In genomic region chr10:90751107-90751997, GRCh38 we compare ENCODE assay signal across 8 cellular contexts.
A peak's percentile ranks its signal among the peaks of the same experiment; 100 is the strongest.
DNase-seq lines count a peak whose midpoint lies in the region; ATAC-seq and TF ChIP-seq lines count a peak whose summit lies in the region.

No MANE protein-coding gene starts in this region.

- H3K4me3 ChIP-seq in GM12875 (ENCODE audit: low read depth, low read length), result no peak overlapping the region
- no peak overlapping the region for H3K4me3 ChIP-seq in body of pancreas

- H3K36me3 ChIP-seq in body of pancreas (replicated peaks in 1 of 2; ENCODE audit: insufficient read depth in 1 of 2, low read depth in 2 of 2), result no peaks in the 10 kb centered on the region

- no peaks in the 10 kb centered on the region for H3K4me1 ChIP-seq in body of pancreas

- intact Hi-C loops in body of pancreas (cut with DNase I) (no loop called here), left colon (cut with DNase I, micrococcal nuclease) (no loop called here)

- H3K27me3 ChIP-seq in body of pancreas, result no peaks in the 10 kb centered on the region

- TF ChIP-seq CTCF in GM12875 (IDR thresholded peaks at IDR 0.05; ENCODE audit: borderline replicate concordance, insufficient read depth, low read depth, low read length) (peak; percentile 52; the same call in 1 of the 2 replicates), RWPE1 (conservative IDR thresholded peaks at IDR 0.05; ENCODE audit: low read depth) (peak; percentile 75), body of pancreas (IDR thresholded peaks at IDR 0.05) (peak; percentile 40 to 68 (median 53))

- CTCF ChIA-PET in RWPE1 (lab: Yijun Ruan, JAX), result interaction anchor here (0.5 to 1.2 kb wide), 9 partner anchors 15 to 975 kb away, joined by 3 to 15 read pairs (median 4); partner anchors contain the start of gene HTR7

- no peaks in the 10 kb centered on the region for H3K9me3 ChIP-seq in body of pancreas

- peak; percentile 65 for ATAC-seq in HG03064 (IDR thresholded peaks at IDR 0.05; ENCODE audit: low read depth, unreplicated experiment)
- ATAC-seq in body of pancreas, result peak; percentile 68
- ATAC-seq in left colon, result peak; percentile 51
- no peak for ATAC-seq in GM18870 (IDR thresholded peaks at IDR 0.05; ENCODE audit: unreplicated experiment)

- 10 to 17% methylated on average over 4 of the region's 4 CpGs for WGBS in body of pancreas, 2 donors

- DNase-seq in AG08395 (ENCODE audit: low spot score), result peak; percentile 46
- peak; percentile 89 for DNase-seq in RWPE1 (ENCODE audit: low spot score)
- DNase-seq in body of pancreas, result peak; percentile 37 to 63 (median 46)
- DNase-seq in left colon, result peak in 1 of 2 donors; percentile 30
- peak in 2 of 3 donors; percentile 4 to 16 for DNase-seq in stimulated activated CD4-positive, alpha-beta T cell treated with anti-CD3 and anti-CD28 coated beads, TNF-alpha, amount 100 ng/mL, for 48 hours (ENCODE audit: low read depth in 3 of 3)

- no peak overlapping the region for H3K27ac ChIP-seq in RWPE1
- no peak overlapping the region for H3K27ac ChIP-seq in body of pancreas

- no peak for TF ChIP-seq POLR2A in body of pancreas (IDR thresholded peaks at IDR 0.05)

- POLR2A ChIA-PET in RWPE1 (lab: Yijun Ruan, JAX; ENCODE audit: low non-redundant PET), result no interaction called here
